Comparison of ENCODE assay signal across 27 cellular contexts in genomic region chr10:96688789-96689188, GRCh38. TPM values are rescaled to one million over a fixed set of nuclear protein-coding genes. Genes with fewer than 3 reads are reported as not detected.
DNase-seq lines count a peak whose midpoint lies in the region; ATAC-seq and TF ChIP-seq lines count a peak whose summit lies in the region.
"Had no signal": no experiment of that assay in that cellular context is flagged by ENCODE, and none has a peak within 500 bp of the region (broad histone marks: within the 10 kb centered on the region; RNA-seq: fewer than 3 reads in every experiment).

No MANE protein-coding gene starts in this region.

- no peaks in the 10 kb centered on the region for H3K9me3 ChIP-seq in hepatocyte (ENCODE audit: low read depth)
- H3K9me3 ChIP-seq: HAP-1, MG63 had no signal

- WGBS in hepatocyte (ENCODE audit: low lambda C conversion rate, missing lambda C conversion rate): 91% methylated on average over 4 of the region's 4 CpGs

- H3K4me1 ChIP-seq in hepatocyte (ENCODE audit: insufficient read depth): no peaks in the 10 kb centered on the region

- no peak overlapping the region for H3K4me2 ChIP-seq in hepatocyte

- no peak overlapping the region for H3K27ac ChIP-seq in hepatocyte
- H3K27ac ChIP-seq in caudate nucleus (ENCODE audit: low read depth, low read length): no peak overlapping the region
- H3K27ac ChIP-seq: GM23248, HL-60, SK-N-MC had no signal

- ATAC-seq in stimulated activated effector memory CD8-positive, alpha-beta T cell treated with anti-CD3 and anti-CD28 coated beads, Interleukin-12 subunit alpha, Interleukin-12 subunit beta, amount 100 ng/mL, for 72 hours: no peak

- peaks cover 4% of the 10 kb centered on the region for H3K9me3 Mint-ChIP-seq in stimulated activated effector memory CD8-positive, alpha-beta T cell treated with anti-CD3 and anti-CD28 coated beads, Interleukin-12 subunit alpha, Interleukin-12 subunit beta, amount 100 ng/mL, for 72 hours
- H3K9me3 Mint-ChIP-seq in activated CD4-positive, alpha-beta T cell treated with anti-CD3 and anti-CD28 coated beads, Interleukin-2, amount 10 ng/mL, durations not matched to agents 7 days and 5 days: no peaks in the 10 kb centered on the region
- H3K9me3 Mint-ChIP-seq: CD4-positive, CD25-positive, alpha-beta regulatory T cell had no signal

- no peak overlapping the region for H3K4me3 Mint-ChIP-seq in stimulated activated effector memory CD8-positive, alpha-beta T cell treated with anti-CD3 and anti-CD28 coated beads, Interleukin-12 subunit alpha, Interleukin-12 subunit beta, amount 100 ng/mL, for 72 hours
- no peak overlapping the region for H3K4me3 Mint-ChIP-seq in activated CD4-positive, alpha-beta T cell treated with anti-CD3 and anti-CD28 coated beads, Interleukin-2, amount 10 ng/mL, durations not matched to agents 7 days and 5 days
- H3K4me3 Mint-ChIP-seq: CD4-positive, CD25-positive, alpha-beta regulatory T cell had no signal

- H3K36me3 ChIP-seq in hepatocyte (replicated peaks; ENCODE audit: insufficient read depth, low read depth): no peaks in the 10 kb centered on the region
- H3K36me3 ChIP-seq: HAP-1, MG63 had no signal

- H3K36me3 Mint-ChIP-seq in stimulated activated effector memory CD8-positive, alpha-beta T cell treated with anti-CD3 and anti-CD28 coated beads, Interleukin-12 subunit alpha, Interleukin-12 subunit beta, amount 100 ng/mL, for 72 hours: peaks cover 16% of the 10 kb centered on the region
- H3K36me3 Mint-ChIP-seq in activated CD4-positive, alpha-beta T cell treated with anti-CD3 and anti-CD28 coated beads, Interleukin-2, amount 10 ng/mL, durations not matched to agents 7 days and 5 days (ENCODE audit: low read depth): no peaks in the 10 kb centered on the region
- H3K36me3 Mint-ChIP-seq: CD4-positive, CD25-positive, alpha-beta regulatory T cell had no signal

- H3K9me2 ChIP-seq in hepatocyte (replicated peaks; ENCODE audit: insufficient read depth): no peaks in the 10 kb centered on the region

- no peaks in the 10 kb centered on the region for H3K27me3 ChIP-seq in hepatocyte
- H3K27me3 ChIP-seq: MG63 had no signal

- no peaks in the 10 kb centered on the region for H3K27me3 Mint-ChIP-seq in activated CD4-positive, alpha-beta T cell treated with anti-CD3 and anti-CD28 coated beads, Interleukin-2, amount 10 ng/mL, durations not matched to agents 7 days and 5 days

- H3K4me3 ChIP-seq in hepatocyte: no peak overlapping the region
- H3K4me3 ChIP-seq: GM23248, HAP-1, MG63, SK-N-MC had no signal

- peaks cover 83% of the 10 kb centered on the region for H3K4me1 Mint-ChIP-seq in stimulated activated effector memory CD8-positive, alpha-beta T cell treated with anti-CD3 and anti-CD28 coated beads, Interleukin-12 subunit alpha, Interleukin-12 subunit beta, amount 100 ng/mL, for 72 hours
- peaks cover 9% of the 10 kb centered on the region for H3K4me1 Mint-ChIP-seq in activated CD4-positive, alpha-beta T cell treated with anti-CD3 and anti-CD28 coated beads, Interleukin-2, amount 10 ng/mL, durations not matched to agents 7 days and 5 days

- peak overlapping the region; percentile 51 for H3K27ac Mint-ChIP-seq in stimulated activated effector memory CD8-positive, alpha-beta T cell treated with anti-CD3 and anti-CD28 coated beads, Interleukin-12 subunit alpha, Interleukin-12 subunit beta, amount 100 ng/mL, for 72 hours
- H3K27ac Mint-ChIP-seq in activated CD4-positive, alpha-beta T cell treated with anti-CD3 and anti-CD28 coated beads, Interleukin-2, amount 10 ng/mL, durations not matched to agents 7 days and 5 days: no peak overlapping the region
- H3K27ac Mint-ChIP-seq: CD4-positive, CD25-positive, alpha-beta regulatory T cell had no signal

- DNase-seq in GDM1 (lab: John Stamatoyannopoulos, UW): peak; percentile 34
- peak; percentile 78 for DNase-seq in OCI-M2 (lab: John Stamatoyannopoulos, UW; ENCODE audit: unreplicated experiment)
- DNase-seq in erythroblast (lab: John Stamatoyannopoulos, UW): peak; percentile 85 to 95
- DNase-seq in stimulated activated effector memory CD8-positive, alpha-beta T cell treated with anti-CD3 and anti-CD28 coated beads, Interleukin-12 subunit alpha, Interleukin-12 subunit beta, amount 100 ng/mL, for 72 hours (ENCODE audit: low spot score in 2 of 2): no peak
- no peak for DNase-seq in activated CD4-positive, alpha-beta T cell treated with anti-CD3 and anti-CD28 coated beads, Interleukin-2, amount 10 ng/mL, durations not matched to agents 7 days and 5 days
- DNase-seq in hepatocyte (ENCODE audit: low spot score): no peak
- no peak for DNase-seq in CD1c-positive myeloid dendritic cell (ENCODE audit: extremely low spot score)
- no peak for DNase-seq in caudate nucleus (lab: John Stamatoyannopoulos, UW)
- DNase-seq: ACHN; Calu3; CD4-positive, CD25-positive, alpha-beta regulatory T cell; GM23248; IMR-90; Kasumi-1; MG63; NCI-H1092; NCI-H1436 treated with DMSO at 0.1 percent for 48 hours; NCI-H2029; NCI-H2171 treated with DMSO at 0.1 percent for 48 hours; NCI-H446; NCI-H748 treated with DMSO at 0.1 percent for 48 hours; NK-92 treated with Interleukin-12 subunit alpha and Interleukin-12 subunit beta, amount 100 ng/mL, for 24 hours; SHP77 had no signal

- no peaks in the 10 kb centered on the region for H3K79me2 ChIP-seq in hepatocyte

- H4K20me1 ChIP-seq in hepatocyte (ENCODE audit: insufficient read depth, poor library complexity, severe bottlenecking): no peaks in the 10 kb centered on the region

- peak; percentile 30 for TF ChIP-seq POLR2A in erythroblast (IDR thresholded peaks at IDR 0.05; ENCODE audit: low read length)

- CTCF ChIA-PET in activated CD4-positive, alpha-beta T cell treated with anti-CD3 and anti-CD28 coated beads, Interleukin-2, amount 10 ng/mL, durations not matched to agents 7 days and 5 days (lab: Charles Lee): interaction anchor here (0.6 kb wide), 1 partner anchor 45 kb away, joined by 3 read pairs; no protein-coding TSS in a partner anchor

- no peak overlapping the region for H2AFZ ChIP-seq in hepatocyte
- H2AFZ ChIP-seq: GM23248 had no signal

- no peak for TF ChIP-seq CTCF in hepatocyte (IDR thresholded peaks at IDR 0.05; ENCODE audit: poor library complexity)

- POLR2A ChIA-PET in activated CD4-positive, alpha-beta T cell treated with anti-CD3 and anti-CD28 coated beads, Interleukin-2, amount 10 ng/mL, durations not matched to agents 7 days and 5 days (lab: Charles Lee): no interaction called here

RNA-seq across cellular contexts. Expression of gene PIK3AP1, which starts 31.5 kb away (rescaled TPM):
- total RNA-seq in activated CD4-positive, alpha-beta T cell treated with anti-CD3 and anti-CD28 coated beads, Interleukin-2, amount 10 ng/mL, durations not matched to agents 7 days and 5 days: 1 to 10 TPM in 1 of 2 experiments, under 1 TPM in 1; 0.72 to 1.1 TPM
- 6.5 and 8.4 TPM in 2 replicates for total RNA-seq in hepatocyte
- 2.5 and 4.7 TPM in 2 replicates for polyA plus RNA-seq in hepatocyte
- total RNA-seq: GM23248, RPMI7951 had no signal
- polyA plus RNA-seq: GM23248 had no signal

Comparison
In these comparisons a context has a peak if more than half of its experiments do, and no peak if none do; other contexts are left out.
1. DNase-seq: peak in GDM1 (single experiment), OCI-M2 (single experiment) and erythroblast (2 of 2); none in stimulated activated effector memory CD8-positive, alpha-beta T cell treated with anti-CD3 and anti-CD28 coated beads, Interleukin-12 subunit alpha, Interleukin-12 subunit beta, amount 100 ng/mL, for 72 hours (0 of 2), activated CD4-positive, alpha-beta T cell treated with anti-CD3 and anti-CD28 coated beads, Interleukin-2, amount 10 ng/mL, durations not matched to agents 7 days and 5 days (single experiment), hepatocyte (single experiment), CD1c-positive myeloid dendritic cell (single experiment) and caudate nucleus (0 of 61).